Comparison of ENCODE assay signal across 21 cellular contexts in genomic region chr4:97643179-97643578, GRCh38.
"Had no signal": no experiment of that assay in that cellular context is flagged by ENCODE, and none has a peak within 500 bp of the region (broad histone marks: within the 10 kb centered on the region; RNA-seq: fewer than 3 reads in every experiment).

No MANE protein-coding gene starts in this region.

- H3K27me3 ChIP-seq: heart left ventricle, spleen, testis, tibial nerve, upper lobe of right lung, vagina had no signal

- H3K36me3 ChIP-seq: heart left ventricle, prostate gland, spleen, tibial nerve, upper lobe of right lung, vagina had no signal

- H3K9ac ChIP-seq: parathyroid adenoma had no signal

- H2AFZ ChIP-seq: parathyroid adenoma had no signal

- H3K9me3 ChIP-seq: heart left ventricle, prostate gland, spleen, testis, tibial nerve, upper lobe of right lung, vagina had no signal

- DNase-seq: effector memory CD4-positive, alpha-beta T cell; erythroblast; heart left ventricle; hippocampal formation; kidney glomerular epithelial cell; naive thymus-derived CD4-positive, alpha-beta T cell; nephron progenitor cell; retina; spleen; stimulated activated CD4-positive, alpha-beta T cell treated with anti-CD3 and anti-CD28 coated beads, Interleukin-15, amount 100 ng/mL, for 24 hours; stimulated activated CD4-positive, alpha-beta T cell treated with anti-CD3 and anti-CD28 coated beads, Interleukin-1b, Interleukin-23, amount 100 ng/mL, for 48 hours; stimulated activated CD4-positive, alpha-beta T cell treated with anti-CD3 and anti-CD28 coated beads, Interleukin-4, amount 100 ng/mL, for 4 hours; stimulated activated naive B cell treated with anti-CD40 and anti-IgM and Interleukin-4, amounts not matched to agents 10 μg/mL and 1 μg/mL and 100 μg/mL, for 72 hours; stimulated activated naive CD8-positive, alpha-beta T cell treated with anti-CD3 and anti-CD28 coated beads, Interleukin-15, amount 100 ng/mL, for 72 hours; testis; upper lobe of right lung had no signal

- H3K27ac ChIP-seq: heart left ventricle, parathyroid adenoma, prostate gland, spleen, testis, tibial nerve, upper lobe of right lung, vagina had no signal

- H3K4me3 ChIP-seq: heart left ventricle, prostate gland, spleen, testis, tibial nerve, upper lobe of right lung, vagina had no signal

- H3K79me2 ChIP-seq: parathyroid adenoma had no signal

- ATAC-seq: heart left ventricle; naive thymus-derived CD4-positive, alpha-beta T cell; sciatic nerve; stimulated activated naive B cell treated with anti-CD40 and anti-IgM and Interleukin-4, amounts not matched to agents 10 μg/mL and 1 μg/mL and 100 μg/mL, for 72 hours; stimulated activated naive CD8-positive, alpha-beta T cell treated with anti-CD3 and anti-CD28 coated beads, Interleukin-15, amount 100 ng/mL, for 72 hours; upper lobe of right lung had no signal

- H3K4me1 ChIP-seq: parathyroid adenoma, prostate gland, spleen, testis, tibial nerve, upper lobe of right lung, vagina had no signal
